Comparison of ENCODE assay signal across 9 cellular contexts in genomic region chr4:27176400-27176799, GRCh38.
DNase-seq lines count a peak whose midpoint lies in the region; FAIRE-seq and TF ChIP-seq lines count a peak whose summit lies in the region.
"Had no signal": no experiment of that assay in that cellular context is flagged by ENCODE, and none has a peak within 500 bp of the region (broad histone marks: within the 10 kb centered on the region; RNA-seq: fewer than 3 reads in every experiment).

No MANE protein-coding gene starts in this region.

- H3K27me3 ChIP-seq in transverse colon: no peaks in the 10 kb centered on the region

- H3K9me3 ChIP-seq in transverse colon: no peaks in the 10 kb centered on the region

- TF ChIP-seq EP300 in transverse colon (IDR thresholded peaks at IDR 0.05; ENCODE audit: low read depth): no peak

- H3K4me3 ChIP-seq in transverse colon: no peak overlapping the region

- TF ChIP-seq POLR2A in transverse colon (IDR thresholded peaks at IDR 0.05): no peak

- no peak overlapping the region for H3K27ac ChIP-seq in transverse colon

- H3K4me1 ChIP-seq in transverse colon: no peaks in the 10 kb centered on the region

- intact Hi-C loops in head of caudate nucleus (cut with DNase I) (no loop called here), transverse colon (cut with DNase I; ENCODE audit: low total_unique reads) (no loop called here), posterior vena cava (cut with DNase I) (no loop called here)

- WGBS in transverse colon (ENCODE audit: low coverage in 1 of 2), 2 donors: 41 to 43% methylated on average over 2 to 3 of the region's 3 CpGs

- peak; percentile 54 for DNase-seq in COLO668 (lab: John Stamatoyannopoulos, UW; ENCODE audit: unreplicated experiment)
- DNase-seq in HTR-8/SVneo (ENCODE audit: insufficient read length, low spot score): peak; percentile 11
- peak; percentile 4 for DNase-seq in RPMI8226
- peak in 39 of 42 donors; percentile 12 to 72 (median 42) for DNase-seq in head of caudate nucleus
- peak; percentile 25 for DNase-seq in transverse colon
- DNase-seq in T-helper 1 cell: no peak
- no peak for DNase-seq in posterior vena cava (ENCODE audit: low spot score)
- no peak for DNase-seq in dedifferentiated amniotic fluid mesenchymal stem cell (ENCODE audit: extremely low spot score)
- DNase-seq: activated naive CD8-positive, alpha-beta T cell treated with anti-CD3 and anti-CD28 coated beads, Interleukin-2, amount 10 ng/mL, durations not matched to agents 7 days and 5 days had no signal

- no peaks in the 10 kb centered on the region for H3K36me3 ChIP-seq in transverse colon

- TF ChIP-seq CTCF in transverse colon (IDR thresholded peaks at IDR 0.05): peak; percentile 31 to 44 (median 39)

- in situ Hi-C loops in transverse colon (cut with MboI; ENCODE audit: low pct_ligation_motif_present in 1 of 4, low pct_unique_long_range_greater_than_20kb in 1 of 4, low sequenced_read_pairs in 3 of 4): no loop called here

- FAIRE-seq in HTR-8/SVneo (lab: Jason Lieb, UNC): no peak

Comparison
In these comparisons a context has a peak if more than half of its experiments do, and no peak if none do; other contexts are left out.
1. DNase-seq: peak in COLO668 (single experiment), HTR-8/SVneo (single experiment), RPMI8226 (single experiment), head of caudate nucleus (39 of 42) and transverse colon (single experiment); none in T-helper 1 cell (0 of 5), posterior vena cava (single experiment) and dedifferentiated amniotic fluid mesenchymal stem cell (single experiment).